In the genomic region with DNA sequence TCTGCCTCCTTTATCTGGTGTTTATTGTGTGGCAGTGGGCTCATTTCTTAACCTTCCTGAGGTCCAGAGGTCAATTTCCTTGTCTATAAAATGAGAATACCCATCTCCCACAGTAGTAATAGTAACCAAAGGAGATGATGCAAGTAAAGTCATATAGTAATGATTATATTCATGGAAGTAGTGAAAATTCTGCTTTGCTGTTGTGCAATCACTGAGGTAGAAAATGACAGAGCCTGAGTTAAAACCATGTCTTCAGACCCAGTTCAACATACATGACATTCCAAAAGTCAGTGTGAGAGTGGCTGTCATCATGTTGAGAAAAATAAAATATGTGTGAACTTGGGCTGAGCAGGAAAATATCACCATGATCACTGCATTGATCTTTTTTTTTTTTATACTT, we compare ENCODE assay signal across 19 cellular contexts. TPM values are rescaled to one million over a fixed set of nuclear protein-coding genes. Genes with fewer than 3 reads are reported as not detected.
A peak's percentile ranks its signal among the peaks of the same experiment; 100 is the strongest.
DNase-seq lines count a peak whose midpoint lies in the region; ATAC-seq and TF ChIP-seq lines count a peak whose summit lies in the region.
"Had no signal": no experiment of that assay in that cellular context is flagged by ENCODE, and none has a peak within 500 bp of the region (broad histone marks: within the 10 kb centered on the region; RNA-seq: fewer than 3 reads in every experiment).

No MANE protein-coding gene starts in this region.

- H3K27me3 ChIP-seq in IMR-90 (ENCODE audit: control insufficient read depth, insufficient read depth, low read length), result no peaks in the 10 kb centered on the region
- H3K27me3 ChIP-seq in body of pancreas, result no peaks in the 10 kb centered on the region

- no peak overlapping the region for H4K5ac ChIP-seq in IMR-90 (ENCODE audit: low read depth, low read length)

- DNase-seq in IMR-90 (no peak), body of pancreas (no peak)
- DNase-seq in activated CD4-positive, alpha-beta T cell treated with anti-CD3 and anti-CD28 coated beads for 1 hour, result no peak
- DNase-seq in stimulated activated CD4-positive, alpha-beta T cell treated with anti-CD3 and anti-CD28 coated beads, Interleukin-2, amount 100 ng/mL, for 24 hours, result no peak
- DNase-seq: C1 segment of cervical spinal cord; Calu3; CD4-positive, alpha-beta memory T cell; COR-L47; DMS53; DMS79 treated with DMSO at 0.1 percent for 48 hours; GF-D8; H9 had no signal

- no peak overlapping the region for H3K18ac ChIP-seq in IMR-90 (ENCODE audit: low read depth, low read length)

- H3K79me1 ChIP-seq in IMR-90 (ENCODE audit: low read depth in 1 of 2, low read length in 2 of 2), result no peaks in the 10 kb centered on the region

- no peak for TF ChIP-seq CTCF in IMR-90 (conservative IDR thresholded peaks at IDR 0.05; ENCODE audit: low read depth, low read length)
- no peak for TF ChIP-seq CTCF in body of pancreas (IDR thresholded peaks at IDR 0.05)

- no peak overlapping the region for H2AK9ac ChIP-seq in IMR-90 (replicated peaks; ENCODE audit: low read depth, low read length, poor library complexity)

- H3K9me3 ChIP-seq in IMR-90 (ENCODE audit: control insufficient read depth, insufficient read depth, low read length) (peaks cover 9% of the 10 kb centered on the region; the same call in 1 of the 2 replicates), body of pancreas (no peaks in the 10 kb centered on the region)

- no TSS peak for BruUV-seq in IMR-90 (replicated peaks; lab: Mats Ljungman, UMichigan)

- TF ChIP-seq RAD21 in IMR-90 (IDR thresholded peaks at IDR 0.05; ENCODE audit: low read length), result no peak

- H4K8ac ChIP-seq in IMR-90 (ENCODE audit: low read depth in 2 of 2, low read length in 2 of 2), result no peak overlapping the region

- CTCF ChIA-PET in IMR-90 (lab: Yijun Ruan, JAX), result no interaction called here

- POLR2A ChIA-PET in IMR-90 (lab: Charles Lee; ENCODE audit: unreplicated experiment), result no interaction called here

- no peaks in the 10 kb centered on the region for H3K4me1 ChIP-seq in IMR-90 (ENCODE audit: control insufficient read depth, insufficient read depth, low read length)
- peaks cover 47% of the 10 kb centered on the region for H3K4me1 ChIP-seq in body of pancreas

- ATAC-seq in IMR-90 (ENCODE audit: low read depth), result no peak
- ATAC-seq in body of pancreas, result no peak
- ATAC-seq: HCT116 had no signal

- H3K4me2 ChIP-seq in IMR-90 (ENCODE audit: low read depth, low read length), result no peak overlapping the region

- H3K4me3 ChIP-seq in IMR-90 (ENCODE audit: insufficient read depth, low read depth, low read length), result no peak overlapping the region
- no peak overlapping the region for H3K4me3 ChIP-seq in body of pancreas

- H4K91ac ChIP-seq in IMR-90 (ENCODE audit: insufficient read depth, low read depth, low read length), result no peak overlapping the region

- no peak overlapping the region for H3K9ac ChIP-seq in IMR-90 (ENCODE audit: low read depth, low read length)

- TF ChIP-seq POLR2A in IMR-90 (IDR thresholded peaks at IDR 0.05; ENCODE audit: low read depth, low read length) (no peak), body of pancreas (IDR thresholded peaks at IDR 0.05) (no peak)

- H2AFZ ChIP-seq in IMR-90 (replicated peaks; ENCODE audit: low read length, poor library complexity), result no peak overlapping the region

- no peak overlapping the region for H3K14ac ChIP-seq in IMR-90 (replicated peaks; ENCODE audit: low read depth, low read length)

- H2BK5ac ChIP-seq in IMR-90 (ENCODE audit: low read depth, low read length, poor library complexity, severe bottlenecking), result no peak overlapping the region

- no peak overlapping the region for H2BK20ac ChIP-seq in IMR-90 (ENCODE audit: low read depth, low read length)

- H3K23ac ChIP-seq in IMR-90 (ENCODE audit: low read depth, low read length), result no peak overlapping the region

- H2BK15ac ChIP-seq in IMR-90 (ENCODE audit: low read depth, low read length), result no peak overlapping the region

- H3K9me1 ChIP-seq in IMR-90 (ENCODE audit: insufficient read depth, low read length), result no peaks in the 10 kb centered on the region

- no peak overlapping the region for H3K56ac ChIP-seq in IMR-90 (ENCODE audit: extremely low read depth, insufficient read depth, low read length)

- H3K36me3 ChIP-seq in IMR-90 (ENCODE audit: control insufficient read depth, insufficient read depth, low read length), result no peaks in the 10 kb centered on the region
- no peaks in the 10 kb centered on the region for H3K36me3 ChIP-seq in body of pancreas (replicated peaks in 1 of 2; ENCODE audit: insufficient read depth in 1 of 2, low read depth in 2 of 2)

- no peak overlapping the region for H3K4ac ChIP-seq in IMR-90 (ENCODE audit: low read depth, low read length)

- no peak overlapping the region for H2AK5ac ChIP-seq in IMR-90 (ENCODE audit: low read depth, low read length)

- intact Hi-C loops in IMR-90 (cut with micrococcal nuclease) (no loop called here), body of pancreas (cut with DNase I) (no loop called here)

- dilution Hi-C loops in IMR-90 (cut with HindIII; ENCODE audit: low sequenced_read_pairs, unreplicated experiment), result no loop called here

- in situ Hi-C loops in IMR-90 (cut with MboI; ENCODE audit: low sequenced_read_pairs), result no loop called here

- H3K27ac ChIP-seq in IMR-90 (ENCODE audit: insufficient read depth, low read length) (no peak overlapping the region), body of pancreas (peak overlapping the region; percentile 5 to 48 (median 36))

- no peak overlapping the region for H2BK120ac ChIP-seq in IMR-90 (ENCODE audit: low read depth, low read length)

- H4K20me1 ChIP-seq in IMR-90 (ENCODE audit: insufficient read depth, low read length), result no peaks in the 10 kb centered on the region

TF ChIP-seq in IMR-90, 13 proteins besides CTCF, POLR2A, EP300 and RAD21:
- TF ChIP-seq MAZ (IDR thresholded peaks at IDR 0.05; ENCODE audit: borderline replicate concordance, low read depth, low read length), result no peak
- TF ChIP-seq CEBPB (IDR thresholded peaks at IDR 0.05; ENCODE audit: low read depth, low read length), result peak; percentile 53; the same call in 1 of the 2 replicates

RNA-seq across cellular contexts. Expression of gene UMOD, which starts 0.9 kb away (rescaled TPM):
- not detected in 2 replicates for total RNA-seq in IMR-90 (2012; rRNA removed)
- polyA plus RNA-seq in IMR-90 (2012; rRNA removed), result not detected in 2 replicates
- not detected in 2 replicates for polyA plus RNA-seq in IMR-90 (2012; cell fraction: cytosol; rRNA removed)
- polyA plus RNA-seq in IMR-90 (2012; cell fraction: nucleus; rRNA removed; ENCODE audit: low replicate concordance), result not detected in 2 replicates
- total RNA-seq in body of pancreas, result 10 to 100 TPM; 12.7 to 31.3 TPM
- total RNA-seq: A172; A673; Calu3; CD4-positive, alpha-beta memory T cell; Daoy; G401; H4; H9 had no signal
- polyA plus RNA-seq: BJ; CD4-positive, alpha-beta memory T cell had no signal

RNA-seq across cellular contexts. Expression of gene GP2, which starts 26.1 kb away (rescaled TPM):
- total RNA-seq in IMR-90 (2012; rRNA removed) (not detected in 2 replicates), body of pancreas (over 10,000 TPM; 12,053 to 14,662 TPM)
- polyA plus RNA-seq in IMR-90 (2012; rRNA removed), result not detected in 2 replicates
- polyA plus RNA-seq in IMR-90 (2012; cell fraction: cytosol; rRNA removed), result not detected in 2 replicates
- polyA plus RNA-seq in IMR-90 (2012; cell fraction: nucleus; rRNA removed; ENCODE audit: low replicate concordance), result not detected in 2 replicates
- total RNA-seq: A172; A673; Calu3; CD4-positive, alpha-beta memory T cell; Daoy; G401; H4; H9 had no signal
- polyA plus RNA-seq: BJ; CD4-positive, alpha-beta memory T cell had no signal

RNA-seq across cellular contexts. Expression of gene PDILT, which starts 51.2 kb away (rescaled TPM):
- total RNA-seq in IMR-90 (2012; rRNA removed) (not detected in 2 replicates), body of pancreas (not detected)
- not detected in 2 replicates for polyA plus RNA-seq in IMR-90 (2012; rRNA removed)
- not detected in 2 replicates for polyA plus RNA-seq in IMR-90 (2012; cell fraction: cytosol; rRNA removed)
- not detected in 2 replicates for polyA plus RNA-seq in IMR-90 (2012; cell fraction: nucleus; rRNA removed; ENCODE audit: low replicate concordance)
- total RNA-seq: A172; A673; Calu3; CD4-positive, alpha-beta memory T cell; Daoy; G401; H4; H9 had no signal
- polyA plus RNA-seq: BJ; CD4-positive, alpha-beta memory T cell had no signal

RNA-seq across cellular contexts. Expression of gene ACSM5, which starts 56.0 kb away (rescaled TPM):
- total RNA-seq in IMR-90 (2012; rRNA removed) (not detected in 2 replicates), body of pancreas (10 to 100 TPM in 1 of 2 donors, 1 to 10 TPM in 1; 2.3 to 11.5 TPM)
- not detected in 2 replicates for polyA plus RNA-seq in IMR-90 (2012; rRNA removed)
- not detected in 2 replicates for polyA plus RNA-seq in IMR-90 (2012; cell fraction: cytosol; rRNA removed)
- polyA plus RNA-seq in IMR-90 (2012; cell fraction: nucleus; rRNA removed; ENCODE audit: low replicate concordance), result not detected in 2 replicates
- total RNA-seq: A172; A673; Calu3; CD4-positive, alpha-beta memory T cell; G401; H9 had no signal
- polyA plus RNA-seq: BJ; CD4-positive, alpha-beta memory T cell had no signal

Comparison
In these comparisons a context has a peak if more than half of its experiments do, and no peak if none do; other contexts are left out.
1. RNA of gene UMOD, which starts 0.9 kb away (total RNA-seq): 12.7 to 31.3 TPM in body of pancreas; not detected in IMR-90; every median in the first group is over 10 times any median in the second.
2. RNA of gene GP2, which starts 26.1 kb away (total RNA-seq): 12,053 to 14,662 TPM in body of pancreas; not detected in IMR-90; every median in the first group is over 1,000 times any median in the second.